8 cellular contexts compared by ENCODE assay signal in genomic region chr9:128505906-128506305, GRCh38. TPM values are rescaled to one million over a fixed set of nuclear protein-coding genes. Genes with fewer than 3 reads are reported as not detected.
DNase-seq lines count a peak whose midpoint lies in the region; ATAC-seq, FAIRE-seq and TF ChIP-seq lines count a peak whose summit lies in the region.
"Not testable (repeated sequence)": the region's sequence is repeated elsewhere in the genome, so short reads cannot be mapped to it uniquely, and the experiment has no call there.

No MANE protein-coding gene starts in this region.

- ATAC-seq in activated CD8-positive, alpha-beta memory T cell treated with anti-CD3 and anti-CD28 coated beads, Interleukin-2, amount 10 ng/mL, durations not matched to agents 7 days and 5 days; K562; stimulated activated effector memory CD8-positive, alpha-beta T cell treated with anti-CD3 and anti-CD28 coated beads, Interleukin-12 subunit alpha, Interleukin-12 subunit beta, amount 100 ng/mL, for 72 hours: not testable (repeated sequence)

- not testable (repeated sequence) for H4K20me1 ChIP-seq in K562 (replicated peaks; ENCODE audit: control insufficient read depth, insufficient read depth, low read length); neural cell (ENCODE audit: insufficient read depth)
- peaks cover 14% of the 10 kb centered on the region for H4K20me1 ChIP-seq in hepatocyte (ENCODE audit: insufficient read depth, poor library complexity, severe bottlenecking)

- POLR2A ChIA-PET in RWPE1 (lab: Yijun Ruan, JAX; ENCODE audit: low non-redundant PET): not testable (repeated sequence)
- POLR2A ChIA-PET in K562 (lab: Yijun Ruan, JAX): interaction anchor here (0.6 to 1.1 kb wide), 2 partner anchors 133 to 215 kb away, joined by 3 read pairs; no protein-coding TSS in a partner anchor

- peak overlapping the region; percentile 97; the same call in 1 of the 2 replicates for H3K4me2 ChIP-seq in K562 (ENCODE audit: insufficient read depth, low read length)
- peak overlapping the region; percentile 91 for H3K4me2 ChIP-seq in hepatocyte
- H3K4me2 ChIP-seq in neural cell (ENCODE audit: low read length): peak overlapping the region; percentile 45

- H3K9me3 Mint-ChIP-seq in activated CD8-positive, alpha-beta memory T cell treated with anti-CD3 and anti-CD28 coated beads, Interleukin-2, amount 10 ng/mL, durations not matched to agents 7 days and 5 days (ENCODE audit: low read depth); stimulated activated effector memory CD8-positive, alpha-beta T cell treated with anti-CD3 and anti-CD28 coated beads, Interleukin-12 subunit alpha, Interleukin-12 subunit beta, amount 100 ng/mL, for 72 hours: not testable (repeated sequence)

- 68% methylated on average over 11 of the region's 12 CpGs for WGBS in K562 (ENCODE audit: insufficient coverage, low coverage, missing lambda C conversion rate)
- 90% methylated on average over 12 of the region's 12 CpGs for WGBS in hepatocyte (ENCODE audit: low lambda C conversion rate, missing lambda C conversion rate)

- not testable (repeated sequence) for FAIRE-seq in K562 (lab: Jason Lieb, UNC)

- not testable (repeated sequence) for TF ChIP-seq CTCF in AG10803 (conservative IDR thresholded peaks at IDR 0.05; ENCODE audit: low read length); HFF-Myc (IDR thresholded peaks at IDR 0.05; ENCODE audit: low read depth, low read length, missing control alignments); RWPE1 (conservative IDR thresholded peaks at IDR 0.05; ENCODE audit: low read depth); K562 (IDR thresholded peaks at IDR 0.05 in 2 of 3, conservative IDR thresholded peaks at IDR 0.05 in 1 of 3; ENCODE audit: insufficient read depth in 2 of 3, low read depth in 1 of 3, low read length in 3 of 3); hepatocyte (IDR thresholded peaks at IDR 0.05; ENCODE audit: poor library complexity); neural cell (IDR thresholded peaks at IDR 0.05; ENCODE audit: poor library complexity, severe bottlenecking)

- not testable (repeated sequence) for H3K27me3 Mint-ChIP-seq in activated CD8-positive, alpha-beta memory T cell treated with anti-CD3 and anti-CD28 coated beads, Interleukin-2, amount 10 ng/mL, durations not matched to agents 7 days and 5 days

- H3K9me1 ChIP-seq in K562 (ENCODE audit: control insufficient read depth, insufficient read depth, low read length): not testable (repeated sequence)

- CTCF ChIA-PET in RWPE1 (lab: Yijun Ruan, JAX); K562 (lab: Yijun Ruan, JAX; ENCODE audit: low intra/inter-chr PET ratio): not testable (repeated sequence)
- CTCF ChIA-PET in activated CD8-positive, alpha-beta memory T cell treated with anti-CD3 and anti-CD28 coated beads, Interleukin-2, amount 10 ng/mL, durations not matched to agents 7 days and 5 days (lab: Charles Lee): interaction anchor here (1.4 kb wide), 1 partner anchor 10 kb away, joined by 4 read pairs; no protein-coding TSS in a partner anchor

- peaks cover 32% of the 10 kb centered on the region for H3K36me3 Mint-ChIP-seq in activated CD8-positive, alpha-beta memory T cell treated with anti-CD3 and anti-CD28 coated beads, Interleukin-2, amount 10 ng/mL, durations not matched to agents 7 days and 5 days
- peaks cover 58% of the 10 kb centered on the region for H3K36me3 Mint-ChIP-seq in stimulated activated effector memory CD8-positive, alpha-beta T cell treated with anti-CD3 and anti-CD28 coated beads, Interleukin-12 subunit alpha, Interleukin-12 subunit beta, amount 100 ng/mL, for 72 hours

- intact Hi-C loops in K562 (cut with micrococcal nuclease): loop anchor here (2.0 to 10.0 kb wide), 2 partner anchors 67 to 109 kb away; no protein-coding TSS in a partner anchor

- not testable (repeated sequence) for BruUV-seq in K562 (replicated peaks; lab: Mats Ljungman, UMichigan)

- peaks cover 6 to 11% of the 10 kb centered on the region in 2 experiments; a peak in 4 of 5 replicates for H3K4me1 ChIP-seq in K562 (replicated peaks in 1 of 2; ENCODE audit: control insufficient read depth in 2 of 2, insufficient read depth in 2 of 2, low read length in 2 of 2)
- H3K4me1 ChIP-seq in hepatocyte (ENCODE audit: insufficient read depth): peaks cover 17% of the 10 kb centered on the region

- not testable (repeated sequence) for H2AFZ ChIP-seq in K562 (ENCODE audit: low read depth, low read length); hepatocyte; neural cell (ENCODE audit: low read depth, low read length)

- in situ Hi-C loops in K562 (cut with MboI): not testable (repeated sequence)

- peaks cover 40% of the 10 kb centered on the region; the same call in 2 of the 3 replicates for H3K36me3 ChIP-seq in K562 (ENCODE audit: control insufficient read depth, insufficient read depth, low read length)
- H3K36me3 ChIP-seq in hepatocyte (replicated peaks; ENCODE audit: insufficient read depth, low read depth); neural cell (ENCODE audit: insufficient read depth, low read length): not testable (repeated sequence)

- not testable (repeated sequence) for H3K27me3 ChIP-seq in K562 (ENCODE audit: control insufficient read depth in 2 of 2, insufficient read depth in 2 of 2, low read length in 2 of 2); hepatocyte; neural cell (ENCODE audit: insufficient read depth, low read depth, low read length)

- TF ChIP-seq RAD21 in K562 (CRISPR knock-in tag; conservative IDR thresholded peaks at IDR 0.05 in 1 of 2, IDR thresholded peaks at IDR 0.05 in 1 of 2); neural cell (conservative IDR thresholded peaks at IDR 0.05): not testable (repeated sequence)

- not testable (repeated sequence) for DNase-seq in AG10803 (ENCODE audit: low read depth); HFF-Myc (ENCODE audit: extremely low read depth, low read depth); RWPE1 (ENCODE audit: low spot score); activated CD8-positive, alpha-beta memory T cell treated with anti-CD3 and anti-CD28 coated beads, Interleukin-2, amount 10 ng/mL, durations not matched to agents 7 days and 5 days; K562 (ENCODE audit: extremely low read depth in 1 of 4, low spot score in 3 of 4); hepatocyte (ENCODE audit: low spot score); stimulated activated effector memory CD8-positive, alpha-beta T cell treated with anti-CD3 and anti-CD28 coated beads, Interleukin-12 subunit alpha, Interleukin-12 subunit beta, amount 100 ng/mL, for 72 hours (ENCODE audit: low spot score in 2 of 2)

- not testable (repeated sequence) for H3K9me2 ChIP-seq in hepatocyte (replicated peaks; ENCODE audit: insufficient read depth); neural cell (ENCODE audit: insufficient read depth, low read length)

- H3F3A ChIP-seq in neural cell (ENCODE audit: insufficient read depth, low read length, poor library complexity, severe bottlenecking): not testable (repeated sequence)

- H3K27ac Mint-ChIP-seq in activated CD8-positive, alpha-beta memory T cell treated with anti-CD3 and anti-CD28 coated beads, Interleukin-2, amount 10 ng/mL, durations not matched to agents 7 days and 5 days: peak overlapping the region; percentile 99
- not testable (repeated sequence) for H3K27ac Mint-ChIP-seq in stimulated activated effector memory CD8-positive, alpha-beta T cell treated with anti-CD3 and anti-CD28 coated beads, Interleukin-12 subunit alpha, Interleukin-12 subunit beta, amount 100 ng/mL, for 72 hours

- TF ChIP-seq POLR2A in K562 (conservative IDR thresholded peaks at IDR 0.05): not testable (repeated sequence)

- H3K9me3 ChIP-seq in K562 (replicated peaks; ENCODE audit: control insufficient read depth, insufficient read depth, low read depth, low read length); hepatocyte (ENCODE audit: low read depth); neural cell (ENCODE audit: low read length): not testable (repeated sequence)

- peak overlapping the region; percentile 93 for H3K4me3 Mint-ChIP-seq in activated CD8-positive, alpha-beta memory T cell treated with anti-CD3 and anti-CD28 coated beads, Interleukin-2, amount 10 ng/mL, durations not matched to agents 7 days and 5 days
- H3K4me3 Mint-ChIP-seq in stimulated activated effector memory CD8-positive, alpha-beta T cell treated with anti-CD3 and anti-CD28 coated beads, Interleukin-12 subunit alpha, Interleukin-12 subunit beta, amount 100 ng/mL, for 72 hours: peak overlapping the region; percentile 97

- H3K27ac ChIP-seq in RWPE1: 0 out of 2 replicates have a peak overlapping the region, but pooled peaks have one; percentile 19
- not testable (repeated sequence) for H3K27ac ChIP-seq in K562 (ENCODE audit: extremely low read depth, low read depth, low read length); neural cell (ENCODE audit: low read length)
- H3K27ac ChIP-seq in hepatocyte: peak overlapping the region; percentile 68

- TF ChIP-seq EP300 in K562 (IDR thresholded peaks at IDR 0.05; ENCODE audit: low read length); neural cell (conservative IDR thresholded peaks at IDR 0.05; ENCODE audit: poor library complexity, severe bottlenecking): not testable (repeated sequence)

- not testable (repeated sequence) for H3K9ac ChIP-seq in K562 (ENCODE audit: insufficient read depth in 1 of 2, low read depth in 2 of 2, low read length in 2 of 2)
- H3K9ac ChIP-seq in neural cell (ENCODE audit: low read length): peak overlapping the region; percentile 83

- H3K79me2 ChIP-seq in K562 (ENCODE audit: control insufficient read depth, insufficient read depth, low read length): peaks cover 30% of the 10 kb centered on the region
- peaks cover 28% of the 10 kb centered on the region for H3K79me2 ChIP-seq in hepatocyte
- H3K79me2 ChIP-seq in neural cell (replicated peaks; ENCODE audit: insufficient read depth, low read length): not testable (repeated sequence)

- H3K4me3 ChIP-seq in AG10803 (ENCODE audit: low read length) (peak overlapping the region; percentile 99; the same call in 1 of the 2 replicates), HFF-Myc (replicated peaks; ENCODE audit: low read depth, low read length) (peak overlapping the region; percentile 74), K562 (0 out of 2 replicates have a peak overlapping the region, but pooled peaks have one; percentile 69), hepatocyte (peak overlapping the region; percentile 78), neural cell (ENCODE audit: low read length) (peak overlapping the region; percentile 99)

- peaks cover 32% of the 10 kb centered on the region for H3K4me1 Mint-ChIP-seq in activated CD8-positive, alpha-beta memory T cell treated with anti-CD3 and anti-CD28 coated beads, Interleukin-2, amount 10 ng/mL, durations not matched to agents 7 days and 5 days
- H3K4me1 Mint-ChIP-seq in stimulated activated effector memory CD8-positive, alpha-beta T cell treated with anti-CD3 and anti-CD28 coated beads, Interleukin-12 subunit alpha, Interleukin-12 subunit beta, amount 100 ng/mL, for 72 hours: peaks cover 20% of the 10 kb centered on the region

RNA-seq across cellular contexts. Expression of gene GLE1, which starts 1.4 kb away (rescaled TPM):
- 10 to 100 TPM; 51.0 to 55.7 TPM for total RNA-seq in activated CD8-positive, alpha-beta memory T cell treated with anti-CD3 and anti-CD28 coated beads, Interleukin-2, amount 10 ng/mL, durations not matched to agents 7 days and 5 days
- 19.8 and 21.8 TPM in 2 replicates for total RNA-seq in K562 (2011; cell fraction: chromatin; rRNA removed; ENCODE audit: low replicate concordance)
- 15.5 and 15.8 TPM in 2 replicates for total RNA-seq in K562 (2011; cell fraction: nucleolus; rRNA removed)
- 16.0 and 16.3 TPM in 2 replicates for total RNA-seq in K562 (2011; cell fraction: nucleoplasm; rRNA removed)
- total RNA-seq in K562 (2014; rRNA removed) (37.6 and 39.2 TPM in 2 replicates), K562 (2014; rRNA removed; fragmentation: Illumina TruSeq; extraction: Trizol) (37.7 and 40.7 TPM in 2 replicates), K562 (2015; rRNA removed; fragmentation: Illumina TruSeq; extraction: Trizol) (37.6 and 42.7 TPM in 2 replicates), K562 (2021) (35.0 and 37.1 TPM in 2 replicates), hepatocyte (19.5 and 22.6 TPM in 2 replicates)
- polyA plus RNA-seq in K562 (2011; rRNA removed) (39.1 and 44.8 TPM in 2 replicates), K562 (2014; fragmentation: Illumina TruSeq; extraction: Trizol) (38.5 and 41.8 TPM in 2 replicates), K562 (2014; fragmentation: Nextera tagmentation; extraction: Ambion mirVana) (10 to 100 TPM; 15.9 to 19.8 TPM), K562 (2014; rRNA removed) (28.8 and 32.5 TPM in 2 replicates), hepatocyte (13.3 and 15.1 TPM in 2 replicates), neural cell (29.6 and 33.2 TPM in 2 replicates)
- polyA plus RNA-seq in K562 (2011; cell fraction: cytosol; rRNA removed): 27.8 and 35.1 TPM in 2 replicates
- 18.9 and 23.2 TPM in 2 replicates for polyA plus RNA-seq in K562 (2011; cell fraction: nucleus; rRNA removed)
- 28.6 and 41.1 TPM in 2 replicates for polyA plus RNA-seq in K562 (2012)
- 64.0 and 69.3 TPM in 2 replicates for polyA minus RNA-seq in K562 (2011; rRNA and poly(A)+ RNA removed)
- 29.9 and 37.6 TPM in 2 replicates for polyA minus RNA-seq in K562 (2011; cell fraction: cytosol; rRNA and poly(A)+ RNA removed)
- polyA minus RNA-seq in K562 (2011; cell fraction: nucleus; rRNA and poly(A)+ RNA removed): 6.7 and 13.0 TPM in 2 replicates
- 39.9 and 41.6 TPM in 2 replicates for polyA minus RNA-seq in neural cell

RNA-seq across cellular contexts. Expression of gene SPTAN1, which starts 46.5 kb away (rescaled TPM):
- 100 to 1,000 TPM; 275 to 315 TPM for total RNA-seq in activated CD8-positive, alpha-beta memory T cell treated with anti-CD3 and anti-CD28 coated beads, Interleukin-2, amount 10 ng/mL, durations not matched to agents 7 days and 5 days
- total RNA-seq in K562 (2011; cell fraction: chromatin; rRNA removed; ENCODE audit: low replicate concordance): 83.7 and 109 TPM in 2 replicates
- 46.7 and 52.4 TPM in 2 replicates for total RNA-seq in K562 (2011; cell fraction: nucleolus; rRNA removed)
- total RNA-seq in K562 (2011; cell fraction: nucleoplasm; rRNA removed): 52.9 and 60.3 TPM in 2 replicates
- total RNA-seq in K562 (2014; rRNA removed) (7.0 and 10.8 TPM in 2 replicates), K562 (2014; rRNA removed; fragmentation: Illumina TruSeq; extraction: Trizol) (4.5 and 4.7 TPM in 2 replicates), K562 (2015; rRNA removed; fragmentation: Illumina TruSeq; extraction: Trizol) (10.4 and 11.5 TPM in 2 replicates), K562 (2021) (13.5 and 13.7 TPM in 2 replicates), hepatocyte (182 and 184 TPM in 2 replicates)
- polyA plus RNA-seq in K562 (2011; rRNA removed) (8.3 and 16.5 TPM in 2 replicates), K562 (2014; fragmentation: Illumina TruSeq; extraction: Trizol) (6.8 and 8.5 TPM in 2 replicates), K562 (2014; fragmentation: Nextera tagmentation; extraction: Ambion mirVana) (1 to 10 TPM; 1.5 to 2.1 TPM), K562 (2014; rRNA removed) (5.0 and 6.0 TPM in 2 replicates), hepatocyte (123 and 144 TPM in 2 replicates), neural cell (287 and 353 TPM in 2 replicates)
- polyA plus RNA-seq in K562 (2011; cell fraction: cytosol; rRNA removed): 10.2 and 13.4 TPM in 2 replicates
- polyA plus RNA-seq in K562 (2011; cell fraction: nucleus; rRNA removed): 65.4 and 117 TPM in 2 replicates
- polyA plus RNA-seq in K562 (2012): 20.3 and 34.9 TPM in 2 replicates
- 25.3 and 27.0 TPM in 2 replicates for polyA minus RNA-seq in K562 (2011; rRNA and poly(A)+ RNA removed)
- polyA minus RNA-seq in K562 (2011; cell fraction: cytosol; rRNA and poly(A)+ RNA removed): 14.7 and 15.7 TPM in 2 replicates
- polyA minus RNA-seq in K562 (2011; cell fraction: nucleus; rRNA and poly(A)+ RNA removed): 25.7 and 72.6 TPM in 2 replicates
- 653 and 675 TPM in 2 replicates for polyA minus RNA-seq in neural cell

RNA-seq across cellular contexts. Expression of gene ODF2, which starts 50.1 kb away (rescaled TPM):
- total RNA-seq in activated CD8-positive, alpha-beta memory T cell treated with anti-CD3 and anti-CD28 coated beads, Interleukin-2, amount 10 ng/mL, durations not matched to agents 7 days and 5 days: 10 to 100 TPM; 71.8 to 82.7 TPM
- total RNA-seq in K562 (2011; cell fraction: chromatin; rRNA removed; ENCODE audit: low replicate concordance): 159 and 215 TPM in 2 replicates
- 89.5 and 89.9 TPM in 2 replicates for total RNA-seq in K562 (2011; cell fraction: nucleolus; rRNA removed)
- 111 and 132 TPM in 2 replicates for total RNA-seq in K562 (2011; cell fraction: nucleoplasm; rRNA removed)
- total RNA-seq in K562 (2014; rRNA removed): 73.7 and 76.5 TPM in 2 replicates
- total RNA-seq in K562 (2014; rRNA removed; fragmentation: Illumina TruSeq; extraction: Trizol): 54.1 and 56.9 TPM in 2 replicates
- total RNA-seq in K562 (2015; rRNA removed; fragmentation: Illumina TruSeq; extraction: Trizol): 70.1 and 71.3 TPM in 2 replicates
- total RNA-seq in K562 (2021): 61.9 and 71.6 TPM in 2 replicates
- polyA plus RNA-seq in K562 (2011; rRNA removed): 23.1 and 33.2 TPM in 2 replicates
- 16.3 and 20.6 TPM in 2 replicates for polyA plus RNA-seq in K562 (2011; cell fraction: cytosol; rRNA removed)
- polyA plus RNA-seq in K562 (2011; cell fraction: nucleus; rRNA removed): 243 and 275 TPM in 2 replicates
- 63.5 and 64.9 TPM in 2 replicates for polyA plus RNA-seq in K562 (2012)
- 79.3 and 83.2 TPM in 2 replicates for polyA plus RNA-seq in K562 (2014; fragmentation: Illumina TruSeq; extraction: Trizol)
- polyA plus RNA-seq in K562 (2014; fragmentation: Nextera tagmentation; extraction: Ambion mirVana): 10 to 100 TPM; 16.5 to 69.7 TPM
- 46.7 and 52.3 TPM in 2 replicates for polyA plus RNA-seq in K562 (2014; rRNA removed)
- polyA minus RNA-seq in K562 (2011; rRNA and poly(A)+ RNA removed): 21.7 and 24.7 TPM in 2 replicates
- polyA minus RNA-seq in K562 (2011; cell fraction: cytosol; rRNA and poly(A)+ RNA removed): 20.7 and 23.0 TPM in 2 replicates
- 25.8 and 37.1 TPM in 2 replicates for polyA minus RNA-seq in K562 (2011; cell fraction: nucleus; rRNA and poly(A)+ RNA removed)
- 18.5 and 20.5 TPM in 2 replicates for total RNA-seq in hepatocyte
- polyA plus RNA-seq in hepatocyte: 18.4 and 25.4 TPM in 2 replicates
- 39.3 and 40.4 TPM in 2 replicates for polyA plus RNA-seq in neural cell
- 26.3 and 31.1 TPM in 2 replicates for polyA minus RNA-seq in neural cell

Comparison
In these comparisons a context has a peak if more than half of its experiments do, and no peak if none do; other contexts are left out.
1. H3K4me2 ChIP-seq: peak in every context shown above with its lines; median percentile 97 in K562; 91 in hepatocyte; 45 in neural cell.